ENCODE assay signal across 29 cellular contexts in genomic region chr2:53952519-53952918, GRCh38.
"Had no signal": no experiment of that assay in that cellular context is flagged by ENCODE, and none has a peak within 500 bp of the region (broad histone marks: within the 10 kb centered on the region; RNA-seq: fewer than 3 reads in every experiment).

No MANE protein-coding gene starts in this region.

- ATAC-seq: activated naive CD8-positive, alpha-beta T cell treated with anti-CD3 and anti-CD28 coated beads, Interleukin-2, amount 50 U/mL, for 24 hours; body of pancreas; left cardiac atrium; naive thymus-derived CD4-positive, alpha-beta T cell had no signal

- H3K27me3 ChIP-seq: body of pancreas, dorsolateral prefrontal cortex, right atrium auricular region, uterus had no signal

- H3K4me3 ChIP-seq: body of pancreas, coronary artery, dorsolateral prefrontal cortex, psoas muscle, right atrium auricular region, thoracic aorta, uterus had no signal

- H3K36me3 ChIP-seq: uterus had no signal

- H3K27ac ChIP-seq: body of pancreas, coronary artery, parathyroid adenoma, psoas muscle, right atrium auricular region, thoracic aorta, uterus had no signal

- H3K9me3 ChIP-seq: body of pancreas, psoas muscle, right atrium auricular region, thoracic aorta, uterus had no signal

- H3K4me1 ChIP-seq: parathyroid adenoma had no signal

- FAIRE-seq: endothelial cell of umbilical vein, keratinocyte had no signal

- DNase-seq: activated CD4-positive, alpha-beta T cell treated with anti-CD3 and anti-CD28 coated beads for 4 hours; activated CD4-positive, alpha-beta T cell treated with anti-CD3 and anti-CD28 coated beads, Interleukin-2, amount 50 U/mL, for 4 hours; activated CD8-positive, alpha-beta memory T cell treated with anti-CD3 and anti-CD28 coated beads, Interleukin-2, amount 50 U/mL, for 4 hours; activated gamma-delta T cell; activated naive CD4-positive, alpha-beta T cell treated with anti-CD3 and anti-CD28 coated beads, Interleukin-2, amount 10 ng/mL, durations not matched to agents 7 days and 5 days; activated naive CD8-positive, alpha-beta T cell treated with anti-CD3 and anti-CD28 coated beads, Interleukin-2, amount 50 U/mL, for 24 hours; activated T-cell treated with anti-CD3 and anti-CD28 coated beads, Interleukin-2, amount 50 U/mL, for 24 hours; anterior cingulate cortex; body of pancreas; cerebellar nuclear complex; dorsolateral prefrontal cortex; effector memory CD4-positive, alpha-beta T cell; head of caudate nucleus; hippocampal formation; left cardiac atrium; mammary epithelial cell; midbrain; naive thymus-derived CD4-positive, alpha-beta T cell; nucleus accumbens; psoas muscle; stimulated activated CD4-positive, alpha-beta T cell treated with anti-CD3 and anti-CD28 coated beads, Interleukin-4, amount 100 ng/mL, for 1 hour; T-helper 1 cell; uterus had no signal
